ENCODE assay signal across 14 cellular contexts in genomic region chr4:112189754-112190153, GRCh38. TPM values are rescaled to one million over a fixed set of nuclear protein-coding genes. Genes with fewer than 3 reads are reported as not detected.
A peak's percentile ranks its signal among the peaks of the same experiment; 100 is the strongest.
DNase-seq lines count a peak whose midpoint lies in the region; TF ChIP-seq lines count a peak whose summit lies in the region.
"Had no signal": no experiment of that assay in that cellular context is flagged by ENCODE, and none has a peak within 500 bp of the region (broad histone marks: within the 10 kb centered on the region; RNA-seq: fewer than 3 reads in every experiment).

No MANE protein-coding gene starts in this region.

- no peak overlapping the region for H3K4me3 ChIP-seq in left ventricle myocardium inferior
- no peak overlapping the region for H3K4me3 ChIP-seq in right atrium auricular region
- no peak overlapping the region for H3K4me3 ChIP-seq in WERI-Rb-1 (ENCODE audit: low read depth, low read length)
- H3K4me3 ChIP-seq in smooth muscle cell = no peak overlapping the region

- H3K79me2 ChIP-seq in smooth muscle cell (ENCODE audit: low read depth) = no peaks in the 10 kb centered on the region

- peaks cover 16% of the 10 kb centered on the region for H3K4me1 ChIP-seq in left ventricle myocardium inferior
- no peaks in the 10 kb centered on the region for H3K4me1 ChIP-seq in right atrium auricular region
- H3K4me1 ChIP-seq in smooth muscle cell (ENCODE audit: low read depth) = no peaks in the 10 kb centered on the region

- H3K27ac ChIP-seq in left ventricle myocardium inferior (replicated peaks) (no peak overlapping the region), right atrium auricular region (no peak overlapping the region), WERI-Rb-1 (no peak overlapping the region), smooth muscle cell (ENCODE audit: low read depth) (no peak overlapping the region)

- H3K9me3 Mint-ChIP-seq in glutamatergic neuron (ENCODE audit: unreplicated experiment) = no peaks in the 10 kb centered on the region
- H3K9me3 Mint-ChIP-seq: activated naive CD4-positive, alpha-beta T cell treated with anti-CD3 and anti-CD28 coated beads, Interleukin-2, amount 50 U/mL, for 72 hours; natural killer cell treated with Interleukin-12 subunit alpha and Interleukin-12 subunit beta and Interleukin-15 and Interleukin-18, amount 100 ng/mL, for 72 hours had no signal

- H3K9me3 ChIP-seq in left ventricle myocardium inferior (replicated peaks) = no peaks in the 10 kb centered on the region
- no peaks in the 10 kb centered on the region for H3K9me3 ChIP-seq in right atrium auricular region
- H3K9me3 ChIP-seq in WERI-Rb-1 (ENCODE audit: severe bottlenecking) = no peaks in the 10 kb centered on the region
- no peaks in the 10 kb centered on the region for H3K9me3 ChIP-seq in smooth muscle cell (replicated peaks; ENCODE audit: low read depth)

- no peaks in the 10 kb centered on the region for H3F3A ChIP-seq in smooth muscle cell (ENCODE audit: low read depth)

- WGBS in smooth muscle cell (ENCODE audit: low lambda C conversion rate) = 17% methylated on average over 2 of the region's 2 CpGs

- H3K4me3 Mint-ChIP-seq in glutamatergic neuron (ENCODE audit: unreplicated experiment) = no peak overlapping the region
- H3K4me3 Mint-ChIP-seq: natural killer cell treated with Interleukin-12 subunit alpha and Interleukin-12 subunit beta and Interleukin-15 and Interleukin-18, amount 100 ng/mL, for 72 hours had no signal

- DNase-seq in left ventricle myocardium inferior (no peak), right atrium auricular region (ENCODE audit: low spot score) (no peak), WERI-Rb-1 (no peak), fibroblast of peridontal ligament (ENCODE audit: extremely low read depth) (peak; percentile 64), smooth muscle cell (lab: John Stamatoyannopoulos, UW; ENCODE audit: unreplicated experiment) (no peak), glutamatergic neuron (no peak), NCI-H748 treated with DMSO at 0.1 percent for 48 hours (lab: John Stamatoyannopoulos, UW) (no peak), CD1c-positive myeloid dendritic cell (ENCODE audit: extremely low spot score) (no peak)
- DNase-seq: effector CD8-positive, alpha-beta T cell; GF-D8; NCI-H187 treated with DMSO at 0.1 percent for 48 hours; stimulated activated CD4-positive, alpha-beta T cell treated with anti-CD3 and anti-CD28 coated beads, Interleukin-12 subunit alpha, Interleukin-12 subunit beta, amount 100 ng/mL, for 4 hours had no signal

- no peaks in the 10 kb centered on the region for H4K20me1 ChIP-seq in smooth muscle cell (ENCODE audit: low read depth)

- TF ChIP-seq CTCF in left ventricle myocardium inferior (IDR thresholded peaks at IDR 0.05; ENCODE audit: borderline replicate concordance) = peak; percentile 47
- TF ChIP-seq CTCF in right atrium auricular region (IDR thresholded peaks at IDR 0.05) = peak in 1 of 2 donors; percentile 30
- TF ChIP-seq CTCF in WERI-Rb-1 (IDR thresholded peaks at IDR 0.05; ENCODE audit: low read depth, low read length) = peak; percentile 11; the same call in 1 of the 2 replicates
- TF ChIP-seq CTCF in smooth muscle cell (IDR thresholded peaks at IDR 0.05; ENCODE audit: borderline replicate concordance, insufficient read depth, poor library complexity, severe bottlenecking) = peak; percentile 26
- no peak for TF ChIP-seq CTCF in glutamatergic neuron (IDR thresholded peaks at IDR 0.05; ENCODE audit: partially characterized antibody, unreplicated experiment)

- H3K4me1 Mint-ChIP-seq in glutamatergic neuron (ENCODE audit: low read depth, unreplicated experiment) = no peaks in the 10 kb centered on the region

- H3K9ac ChIP-seq in smooth muscle cell (ENCODE audit: low read depth) = no peak overlapping the region

- H3K27me3 ChIP-seq in left ventricle myocardium inferior (ENCODE audit: low read depth) = no peaks in the 10 kb centered on the region
- no peaks in the 10 kb centered on the region for H3K27me3 ChIP-seq in right atrium auricular region
- H3K27me3 ChIP-seq in WERI-Rb-1 (ENCODE audit: insufficient read depth, low read depth, severe bottlenecking) = no peaks in the 10 kb centered on the region
- H3K27me3 ChIP-seq in smooth muscle cell (ENCODE audit: low read depth) = no peaks in the 10 kb centered on the region

- intact Hi-C loops in left ventricle myocardium inferior (cut with micrococcal nuclease) = no loop called here

- peaks cover 3% of the 10 kb centered on the region for H3K27me3 Mint-ChIP-seq in glutamatergic neuron (ENCODE audit: unreplicated experiment)
- H3K27me3 Mint-ChIP-seq: natural killer cell treated with Interleukin-12 subunit alpha and Interleukin-12 subunit beta and Interleukin-15 and Interleukin-18, amount 100 ng/mL, for 72 hours had no signal

- no peak overlapping the region for H3K27ac Mint-ChIP-seq in glutamatergic neuron (ENCODE audit: unreplicated experiment)
- H3K27ac Mint-ChIP-seq: activated naive CD4-positive, alpha-beta T cell treated with anti-CD3 and anti-CD28 coated beads, Interleukin-2, amount 50 U/mL, for 72 hours; natural killer cell treated with Interleukin-12 subunit alpha and Interleukin-12 subunit beta and Interleukin-15 and Interleukin-18, amount 100 ng/mL, for 72 hours had no signal

- H3K4me2 ChIP-seq in smooth muscle cell = peak overlapping the region; percentile 32

- no peaks in the 10 kb centered on the region for H3K36me3 Mint-ChIP-seq in glutamatergic neuron (ENCODE audit: unreplicated experiment)
- H3K36me3 Mint-ChIP-seq: activated naive CD4-positive, alpha-beta T cell treated with anti-CD3 and anti-CD28 coated beads, Interleukin-2, amount 50 U/mL, for 72 hours; natural killer cell treated with Interleukin-12 subunit alpha and Interleukin-12 subunit beta and Interleukin-15 and Interleukin-18, amount 100 ng/mL, for 72 hours had no signal

- no peak overlapping the region for H2AFZ ChIP-seq in smooth muscle cell (ENCODE audit: low read depth)

- peaks cover 6% of the 10 kb centered on the region for H3K36me3 ChIP-seq in left ventricle myocardium inferior
- H3K36me3 ChIP-seq in right atrium auricular region = peaks cover 10% of the 10 kb centered on the region
- peaks cover 9% of the 10 kb centered on the region for H3K36me3 ChIP-seq in WERI-Rb-1
- H3K36me3 ChIP-seq in smooth muscle cell (ENCODE audit: low read depth) = no peaks in the 10 kb centered on the region

RNA-seq across cellular contexts. Expression of gene AP1AR, which starts 41.8 kb away (rescaled TPM):
- total RNA-seq in left ventricle myocardium inferior (9.6 TPM), right atrium auricular region (10 to 100 TPM in 1 of 2 donors, 1 to 10 TPM in 1; 6.6 to 10.2 TPM), smooth muscle cell (15.3 and 23.0 TPM in 2 replicates), glutamatergic neuron (ENCODE audit: unreplicated experiment) (21.0 TPM)
- polyA plus RNA-seq in smooth muscle cell = 7.6 and 11.1 TPM in 2 replicates

RNA-seq across cellular contexts. Expression of gene FAM241A, which starts 44.5 kb away (rescaled TPM):
- total RNA-seq in left ventricle myocardium inferior = 7.6 TPM
- total RNA-seq in right atrium auricular region = 1 to 10 TPM; 6.0 to 6.7 TPM
- 0.27 and 0.31 TPM in 2 replicates for total RNA-seq in smooth muscle cell
- 0.19 and 0.39 TPM in 2 replicates for polyA plus RNA-seq in smooth muscle cell
- total RNA-seq in glutamatergic neuron (ENCODE audit: unreplicated experiment) = 1.2 TPM
